Comparison of ENCODE assay signal across 8 cellular contexts in genomic region chr11:65575568-65576231, GRCh38. TPM values are rescaled to one million over a fixed set of nuclear protein-coding genes. Genes with fewer than 3 reads are reported as not detected.
A peak's percentile ranks its signal among the peaks of the same experiment; 100 is the strongest.
DNase-seq lines count a peak whose midpoint lies in the region; ATAC-seq and TF ChIP-seq lines count a peak whose summit lies in the region.

EHBP1L1 (plus strand) TSS chr11:65576053; CDS start chr11:65576303, 250 bp downstream.

- ATAC-seq in GM19035 (IDR thresholded peaks at IDR 0.05; ENCODE audit: unreplicated experiment) = peak; percentile 30

- peak within 1 kb of the TSS; percentile 69 for H3K4me3 Mint-ChIP-seq in mesothelial cell of epicardium

- no peaks in the 10 kb centered on the region for H3K27me3 ChIP-seq in effector memory CD4-positive, alpha-beta T cell (replicated peaks; ENCODE audit: control insufficient read depth, insufficient read depth, low read length, poor library complexity, severe bottlenecking)

- peaks cover 46% of the 10 kb centered on the region for H3K4me1 Mint-ChIP-seq in mesothelial cell of epicardium

- H3K4me1 ChIP-seq in effector memory CD4-positive, alpha-beta T cell (ENCODE audit: control insufficient read depth, insufficient read depth, low read length, poor library complexity, severe bottlenecking) = peaks cover 60% of the 10 kb centered on the region

- H3K27ac ChIP-seq in effector memory CD4-positive, alpha-beta T cell (ENCODE audit: insufficient read depth, low read length, poor library complexity, severe bottlenecking) = peak within 1 kb of the TSS; percentile 98

- H3K36me3 ChIP-seq in effector memory CD4-positive, alpha-beta T cell (ENCODE audit: control insufficient read depth, insufficient read depth, low read length) = peaks cover 17% of the 10 kb centered on the region

- no peaks in the 10 kb centered on the region for H3K9me3 ChIP-seq in effector memory CD4-positive, alpha-beta T cell (ENCODE audit: control insufficient read depth, low read length)

- H3K27ac Mint-ChIP-seq in mesothelial cell of epicardium = peak within 1 kb of the TSS; percentile 83

- peak within 1 kb of the TSS; percentile 59 for H3K4me3 ChIP-seq in effector memory CD4-positive, alpha-beta T cell (ENCODE audit: insufficient read depth, low read depth, low read length, poor library complexity, severe bottlenecking)

- H3K9me3 Mint-ChIP-seq in mesothelial cell of epicardium = no peaks in the 10 kb centered on the region

- no peak for TF ChIP-seq CTCF in mesothelial cell of epicardium (IDR thresholded peaks at IDR 0.05; ENCODE audit: unreplicated experiment)

- DNase-seq in A172 (ENCODE audit: low spot score) (peak; percentile 32), NCI-H226 (peak; percentile 52), mesothelial cell of epicardium (ENCODE audit: low spot score in 2 of 2, unreplicated experiment in 2 of 2) (no peak), NCI-H1092 (lab: John Stamatoyannopoulos, UW) (no peak)
- DNase-seq in activated CD4-positive, alpha-beta T cell treated with anti-CD3 and anti-CD28 coated beads, Interleukin-2, amount 50 U/mL, for 48 hours = peak; percentile 80 to 83
- peak; percentile 69 to 80 (median 76) for DNase-seq in effector memory CD4-positive, alpha-beta T cell
- peak; percentile 51 to 74 for DNase-seq in stimulated activated CD8-positive, alpha-beta memory T cell treated with anti-CD3 and anti-CD28 coated beads, Interleukin-7, amount 100 ng/mL, for 4 hours (ENCODE audit: low read depth in 2 of 2)

- peaks cover 9% of the 10 kb centered on the region for H3K27me3 Mint-ChIP-seq in mesothelial cell of epicardium (ENCODE audit: low read depth)

- peaks cover 3% of the 10 kb centered on the region for H3K36me3 Mint-ChIP-seq in mesothelial cell of epicardium

RNA-seq across cellular contexts. Expression of gene EHBP1L1, which starts in this region (rescaled TPM):
- 50.1 and 83.3 TPM in 2 replicates for total RNA-seq in A172 (2014; rRNA removed; shearing (Covaris generic))
- total RNA-seq in mesothelial cell of epicardium = 30.4 to 35.2 TPM (median 33.8 TPM) in 3 replicates

Comparison
In these comparisons a context has a peak if more than half of its experiments do, and no peak if none do; other contexts are left out.
1. DNase-seq: peak in A172 (single experiment), NCI-H226 (single experiment), activated CD4-positive, alpha-beta T cell treated with anti-CD3 and anti-CD28 coated beads, Interleukin-2, amount 50 U/mL, for 48 hours (2 of 2), effector memory CD4-positive, alpha-beta T cell (3 of 3) and stimulated activated CD8-positive, alpha-beta memory T cell treated with anti-CD3 and anti-CD28 coated beads, Interleukin-7, amount 100 ng/mL, for 4 hours (2 of 2); none in mesothelial cell of epicardium (0 of 2) and NCI-H1092 (single experiment).